ENCODE assay signal across 9 cellular contexts in genomic region chr7:133854739-133855138, GRCh38.
A peak's percentile ranks its signal among the peaks of the same experiment; 100 is the strongest.
DNase-seq lines count a peak whose midpoint lies in the region; FAIRE-seq and TF ChIP-seq lines count a peak whose summit lies in the region.
"Had no signal": no experiment of that assay in that cellular context is flagged by ENCODE, and none has a peak within 500 bp of the region (broad histone marks: within the 10 kb centered on the region; RNA-seq: fewer than 3 reads in every experiment).

No MANE protein-coding gene starts in this region.

- H3K27ac ChIP-seq in OCI-LY7 (ENCODE audit: low read depth, low read length, poor library complexity, severe bottlenecking): no peak overlapping the region
- no peak overlapping the region for H3K27ac ChIP-seq in esophagus squamous epithelium
- no peak overlapping the region for H3K27ac ChIP-seq in tibial nerve
- no peak overlapping the region for H3K27ac ChIP-seq in substantia nigra (ENCODE audit: low read depth, low read length, poor library complexity, severe bottlenecking)

- H3K27me3 ChIP-seq in esophagus squamous epithelium: no peaks in the 10 kb centered on the region
- H3K27me3 ChIP-seq in tibial nerve: no peaks in the 10 kb centered on the region
- H3K27me3 ChIP-seq: gastrocnemius medialis had no signal

- no peaks in the 10 kb centered on the region for H4K20me1 ChIP-seq in OCI-LY7 (ENCODE audit: insufficient read depth, low read length)

- TF ChIP-seq EP300 in tibial nerve (IDR thresholded peaks at IDR 0.05): no peak

- no peaks in the 10 kb centered on the region for H3K36me3 ChIP-seq in OCI-LY7 (ENCODE audit: insufficient read depth, low read length)
- H3K36me3 ChIP-seq in esophagus squamous epithelium: peaks cover 0 to 4% (median 0%) of the 10 kb centered on the region in 3 donors
- H3K36me3 ChIP-seq in tibial nerve: peaks cover 0 to 8% (median 0%) of the 10 kb centered on the region in 3 donors
- H3K36me3 ChIP-seq: gastrocnemius medialis had no signal

- CTCF ChIA-PET in OCI-LY7 (lab: Charles Lee; ENCODE audit: unreplicated experiment): interaction anchor here (0.6 kb wide), 1 partner anchor 175 kb away, joined by 3 read pairs; no protein-coding TSS in a partner anchor

- POLR2A ChIA-PET in OCI-LY7 (lab: Charles Lee): interaction anchor here (1.5 kb wide), 1 partner anchor 20 kb away, joined by 3 read pairs; no protein-coding TSS in a partner anchor

- intact Hi-C loops in OCI-LY7 (cut with micrococcal nuclease; ENCODE audit: unreplicated experiment): loop anchor here (5.0 to 10.0 kb wide), 2 partner anchors 288 to 470 kb away; no protein-coding TSS in a partner anchor
- intact Hi-C loops in esophagus squamous epithelium (cut with DNase I): no loop called here

- H2AFZ ChIP-seq in OCI-LY7 (ENCODE audit: low read length): no peak overlapping the region

- H3K79me2 ChIP-seq in OCI-LY7 (ENCODE audit: insufficient read depth, low read depth, low read length): no peaks in the 10 kb centered on the region

- BruUV-seq in OCI-LY7 (replicated peaks; lab: Mats Ljungman, UMichigan): no TSS peak

- TF ChIP-seq CTCF in OCI-LY7 (conservative IDR thresholded peaks at IDR 0.05; ENCODE audit: low read length) (peak; percentile 70), esophagus squamous epithelium (IDR thresholded peaks at IDR 0.05) (peak in 4 of 6 experiments; percentile 13 to 27 (median 23)), tibial nerve (IDR thresholded peaks at IDR 0.05) (peak in 3 of 5 experiments; percentile 10 to 25 (median 19))

- TF ChIP-seq POLR2A in esophagus squamous epithelium (IDR thresholded peaks at IDR 0.05) (no peak), tibial nerve (IDR thresholded peaks at IDR 0.05) (no peak), GM12891 (IDR thresholded peaks at IDR 0.05; ENCODE audit: low read depth, low read length) (no peak)

- no peaks in the 10 kb centered on the region for H3K9me2 ChIP-seq in OCI-LY7 (ENCODE audit: insufficient read depth, low read length)

- H3K9me3 ChIP-seq in OCI-LY7 (ENCODE audit: low read length) (no peaks in the 10 kb centered on the region), esophagus squamous epithelium (no peaks in the 10 kb centered on the region), tibial nerve (no peaks in the 10 kb centered on the region)
- H3K9me3 ChIP-seq: gastrocnemius medialis had no signal

- peak; percentile 33 for DNase-seq in COR-L47 (lab: John Stamatoyannopoulos, UW)
- peak; percentile 25 for DNase-seq in HS-5 (ENCODE audit: low read depth)
- DNase-seq in OCI-LY7 (ENCODE audit: low spot score): peak; percentile 33
- no peak for DNase-seq in esophagus squamous epithelium (lab: John Stamatoyannopoulos, UW)
- DNase-seq in tibial nerve (ENCODE audit: low spot score in 2 of 2): peak in 1 of 2 donors; percentile 10
- DNase-seq in putamen (ENCODE audit: low spot score): no peak
- DNase-seq in GM12891 (ENCODE audit: insufficient read length, low spot score): no peak
- DNase-seq in substantia nigra (lab: John Stamatoyannopoulos, UW): no peak
- DNase-seq: gastrocnemius medialis had no signal

- FAIRE-seq in GM12891 (lab: Jason Lieb, UNC): no peak

- H3K4me1 ChIP-seq in OCI-LY7 (ENCODE audit: insufficient read depth, low read length, poor library complexity, severe bottlenecking) (no peaks in the 10 kb centered on the region), esophagus squamous epithelium (peaks cover 0 to 11% (median 0%) of the 10 kb centered on the region in 3 donors), tibial nerve (peaks cover 0 to 8% (median 0%) of the 10 kb centered on the region in 4 donors)

- no peak overlapping the region for H3K4me3 ChIP-seq in OCI-LY7 (ENCODE audit: low read depth, low read length, poor library complexity, severe bottlenecking)
- no peak overlapping the region for H3K4me3 ChIP-seq in esophagus squamous epithelium
- H3K4me3 ChIP-seq in tibial nerve: no peak overlapping the region
- H3K4me3 ChIP-seq: gastrocnemius medialis had no signal

- H3K4me2 ChIP-seq in OCI-LY7 (ENCODE audit: low read length): no peak overlapping the region

TF ChIP-seq in GM12891, 5 proteins besides CTCF, POLR2A, EP300 and RAD21:
- no peak for TF ChIP-seq POLR2AphosphoS5 (IDR thresholded peaks at IDR 0.05; ENCODE audit: low read depth, low read length)
- no peak for TF ChIP-seq POU2F2 (IDR thresholded peaks at IDR 0.05; ENCODE audit: low read depth, low read length)
- no peak for TF ChIP-seq PAX5 (IDR thresholded peaks at IDR 0.05; ENCODE audit: insufficient read depth, low read length, severe bottlenecking)
- no peak for TF ChIP-seq TAF1 (IDR thresholded peaks at IDR 0.05; ENCODE audit: low read depth, low read length)
- TF ChIP-seq SPI1 (IDR thresholded peaks at IDR 0.05; ENCODE audit: low read depth, low read length): no peak

Comparison
In these comparisons a context has a peak if more than half of its experiments do, and no peak if none do; other contexts are left out.
1. DNase-seq: peak in COR-L47 (single experiment), HS-5 (single experiment) and OCI-LY7 (single experiment); none in esophagus squamous epithelium (single experiment), putamen (single experiment), GM12891 (single experiment) and substantia nigra (0 of 49).
2. CTCF ChIP-seq: peak in every context shown above with its lines; median percentile 70 in OCI-LY7; 23 in esophagus squamous epithelium; 19 in tibial nerve.